Comparison of ENCODE assay signal across 1 cellular context in the genomic region with DNA sequence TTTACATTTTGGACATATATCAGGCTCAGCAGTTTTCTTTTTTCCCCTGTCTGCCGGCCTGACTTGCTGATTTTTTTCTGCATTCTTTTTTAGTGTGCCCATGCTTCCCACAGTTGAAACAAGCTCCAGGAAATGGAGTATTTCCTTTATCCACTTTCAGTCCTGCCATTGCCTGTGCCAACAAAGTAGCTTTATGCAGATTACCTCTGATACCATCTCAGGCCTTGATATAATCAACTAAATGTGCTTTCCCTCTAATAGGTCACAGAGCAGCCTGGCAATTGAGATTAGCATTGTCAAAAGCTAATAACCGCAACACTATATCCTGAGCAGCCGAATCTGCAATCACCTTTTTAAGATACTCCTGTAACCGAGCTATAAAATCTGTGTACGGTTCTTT.
TF ChIP-seq lines count a peak whose summit lies in the region.

No MANE protein-coding gene starts in this region.

TF ChIP-seq in SK-N-SH, 30 proteins besides CTCF, POLR2A, EP300 and RAD21 (continued from another document):
- peak; percentile 22; the same call in 1 of the 2 replicates for TF ChIP-seq FOXJ3 (CRISPR knock-in tag; IDR thresholded peaks at IDR 0.05)
- peak; percentile 6 for TF ChIP-seq CHD2 (IDR thresholded peaks at IDR 0.05; ENCODE audit: low read length, partially characterized antibody)
- no peak for TF ChIP-seq TEAD4 (IDR thresholded peaks at IDR 0.05; ENCODE audit: borderline replicate concordance, insufficient read depth)
